In genomic region chr5:178207183-178207916, GRCh38 we compare ENCODE assay signal across 8 cellular contexts. TPM values are rescaled to one million over a fixed set of nuclear protein-coding genes. Genes with fewer than 3 reads are reported as not detected.
DNase-seq lines count a peak whose midpoint lies in the region; ATAC-seq and TF ChIP-seq lines count a peak whose summit lies in the region.

No MANE protein-coding gene starts in this region.

- peaks cover 62 to 63% of the 10 kb centered on the region in 2 donors for H3K36me3 Mint-ChIP-seq in CD14-positive monocyte
- H3K36me3 Mint-ChIP-seq in chondrocyte (ENCODE audit: low read depth) = peaks cover 41% of the 10 kb centered on the region
- H3K36me3 Mint-ChIP-seq in natural killer cell = no peaks in the 10 kb centered on the region

- H3K4me3 Mint-ChIP-seq in CD14-positive monocyte = no peak overlapping the region
- H3K4me3 Mint-ChIP-seq in chondrocyte (ENCODE audit: unreplicated experiment) = peak overlapping the region; percentile 31
- H3K4me3 Mint-ChIP-seq in natural killer cell = peak overlapping the region; percentile 81

- intact Hi-C loops in CD14-positive monocyte (cut with micrococcal nuclease) = no loop called here
- intact Hi-C loops in natural killer cell (cut with micrococcal nuclease) = no loop called here
- intact Hi-C loops in uterus (cut with DNase I; ENCODE audit: low total_unique reads) = no loop called here

- TF ChIP-seq POLR2A in uterus (IDR thresholded peaks at IDR 0.05) = no peak

- H3K27ac Mint-ChIP-seq in CD14-positive monocyte = peak overlapping the region in 6 of 7 donors; percentile 21 to 65 (median 32)
- H3K27ac Mint-ChIP-seq in chondrocyte (ENCODE audit: unreplicated experiment) = peak overlapping the region; percentile 73
- H3K27ac Mint-ChIP-seq in natural killer cell = peak overlapping the region; percentile 83 to 85

- H3K27me3 ChIP-seq in uterus = no peaks in the 10 kb centered on the region

- H3K4me3 ChIP-seq in uterus = no peak overlapping the region

- ATAC-seq in natural killer cell (no peak), GM19397 (IDR thresholded peaks at IDR 0.05; ENCODE audit: unreplicated experiment) (no peak)

- no peaks in the 10 kb centered on the region for H3K9me3 ChIP-seq in uterus

- H3K4me1 ChIP-seq in uterus = peaks cover 6 to 12% of the 10 kb centered on the region in 2 donors

- H3K27ac ChIP-seq in uterus = no peak overlapping the region

- DNase-seq in CD14-positive monocyte (ENCODE audit: low spot score) = no peak
- peak; percentile 86 for DNase-seq in NCI-H2196 (lab: John Stamatoyannopoulos, UW; ENCODE audit: unreplicated experiment)
- DNase-seq in chondrocyte (ENCODE audit: low spot score) = no peak
- no peak for DNase-seq in natural killer cell
- DNase-seq in DMS153 (lab: John Stamatoyannopoulos, UW) = no peak
- DNase-seq in NCI-H146 treated with DMSO at 0.1 percent for 48 hours (lab: John Stamatoyannopoulos, UW; ENCODE audit: unreplicated experiment) = no peak
- no peak for DNase-seq in uterus

- TF ChIP-seq CTCF in CD14-positive monocyte (IDR thresholded peaks at IDR 0.05) (no peak), chondrocyte (IDR thresholded peaks at IDR 0.05) (no peak), natural killer cell (IDR thresholded peaks at IDR 0.05) (no peak), uterus (IDR thresholded peaks at IDR 0.05) (no peak)

- H3K9me3 Mint-ChIP-seq in CD14-positive monocyte (no peaks in the 10 kb centered on the region), chondrocyte (ENCODE audit: low read depth) (no peaks in the 10 kb centered on the region), natural killer cell (no peaks in the 10 kb centered on the region)

- H3K27me3 Mint-ChIP-seq in CD14-positive monocyte (ENCODE audit: low read depth in 3 of 3) = peaks cover 0 to 1% (median 0%) of the 10 kb centered on the region in 3 donors
- no peaks in the 10 kb centered on the region for H3K27me3 Mint-ChIP-seq in chondrocyte (ENCODE audit: low read depth)
- no peaks in the 10 kb centered on the region for H3K27me3 Mint-ChIP-seq in natural killer cell (ENCODE audit: low read depth in 2 of 2)

- H3K36me3 ChIP-seq in uterus = no peaks in the 10 kb centered on the region

- H3K4me1 Mint-ChIP-seq in CD14-positive monocyte = peaks cover 35% of the 10 kb centered on the region
- H3K4me1 Mint-ChIP-seq in chondrocyte (ENCODE audit: low read depth) = peaks cover 28% of the 10 kb centered on the region
- peaks cover 34 to 44% of the 10 kb centered on the region in 2 donors for H3K4me1 Mint-ChIP-seq in natural killer cell

RNA-seq across cellular contexts. Expression of gene HNRNPAB, which starts 3.0 kb away (rescaled TPM):
- 10 to 100 TPM; 54.2 to 59.4 TPM for polyA plus RNA-seq in CD14-positive monocyte
- total RNA-seq in chondrocyte (152 to 215 TPM (median 156 TPM) in 3 replicates), natural killer cell (10 to 100 TPM; 77.6 to 98.4 (median 88.4) TPM), uterus (100 to 1,000 TPM in 1 of 4 donors, 10 to 100 TPM in 3; 45.1 to 112 (median 73.4) TPM)

RNA-seq across cellular contexts. Expression of gene GMCL2, which starts 20.2 kb away (rescaled TPM):
- not detected for polyA plus RNA-seq in CD14-positive monocyte
- total RNA-seq in chondrocyte (not detected in 3 replicates), natural killer cell (not detected), uterus (not detected)

RNA-seq across cellular contexts. Expression of gene PHYKPL, which starts 25.3 kb away (rescaled TPM):
- 10 to 100 TPM; 39.2 to 43.0 TPM for polyA plus RNA-seq in CD14-positive monocyte
- total RNA-seq in chondrocyte = 40.0 to 49.1 TPM (median 43.8 TPM) in 3 replicates
- total RNA-seq in natural killer cell = 100 to 1,000 TPM; 111 to 134 (median 131) TPM
- 100 to 1,000 TPM in 2 of 4 donors, 10 to 100 TPM in 2; 41.5 to 129 (median 89.9) TPM for total RNA-seq in uterus

RNA-seq across cellular contexts. Expression of gene NHP2, which starts 53.7 kb away (rescaled TPM):
- 100 to 1,000 TPM; 108 to 139 TPM for polyA plus RNA-seq in CD14-positive monocyte
- total RNA-seq in chondrocyte (72.2 to 106 TPM (median 74.1 TPM) in 3 replicates), natural killer cell (10 to 100 TPM; 39.2 to 43.5 (median 40.2) TPM), uterus (100 to 1,000 TPM in 3 of 4 donors, 10 to 100 TPM in 1; 83.4 to 180 (median 147) TPM)

Comparison
In these comparisons a context has a peak if more than half of its experiments do, and no peak if none do; other contexts are left out.
1. H3K27ac Mint-ChIP-seq: peak in every context shown above with its lines; median percentile 84 in natural killer cell; 73 in chondrocyte; 32 in CD14-positive monocyte.
2. H3K4me3 Mint-ChIP-seq: peak in chondrocyte (single experiment) and natural killer cell (single experiment); none in CD14-positive monocyte (0 of 2).